9 cellular contexts compared by ENCODE assay signal in genomic region chr22:21657020-21657360, GRCh38. TPM values are rescaled to one million over a fixed set of nuclear protein-coding genes. Genes with fewer than 3 reads are reported as not detected.
DNase-seq lines count a peak whose midpoint lies in the region; ATAC-seq and TF ChIP-seq lines count a peak whose summit lies in the region.
"Had no signal": no experiment of that assay in that cellular context is flagged by ENCODE, and none has a peak within 500 bp of the region (broad histone marks: within the 10 kb centered on the region; RNA-seq: fewer than 3 reads in every experiment).

No MANE protein-coding gene starts in this region.

- no peak overlapping the region for H3T11ph ChIP-seq in H9 (ENCODE audit: low read length)

- peak overlapping the region; percentile 1 for H3K18ac ChIP-seq in H9 (ENCODE audit: insufficient read length, low read depth, low read length)

- CTCF ChIA-PET in SK-N-SH (lab: Yijun Ruan, JAX): interaction anchor here (1.0 to 1.8 kb wide), 2 partner anchors 10 to 14 kb away, joined by 5 to 12 read pairs; no protein-coding TSS in a partner anchor

- no peak overlapping the region for H3K23ac ChIP-seq in H9 (ENCODE audit: insufficient read length, low read depth, low read length)

- no peaks in the 10 kb centered on the region for H3K79me2 ChIP-seq in H9 (ENCODE audit: insufficient read depth, low read length)
- peaks cover 18% of the 10 kb centered on the region for H3K79me2 ChIP-seq in SK-N-SH (ENCODE audit: insufficient read depth)
- H3K79me2 ChIP-seq in fibroblast of lung (ENCODE audit: control insufficient read depth, insufficient read depth, low read length): peaks cover 3% of the 10 kb centered on the region

- no peaks in the 10 kb centered on the region for H4K20me1 ChIP-seq in H9 (ENCODE audit: control insufficient read depth, insufficient read depth, insufficient read length)
- H4K20me1 ChIP-seq in SK-N-SH (ENCODE audit: insufficient read depth): no peaks in the 10 kb centered on the region
- H4K20me1 ChIP-seq in fibroblast of lung (ENCODE audit: control insufficient read depth, extremely low read depth, insufficient read depth, low read length): no peaks in the 10 kb centered on the region

- no peak for TF ChIP-seq EP300 in SK-N-SH (IDR thresholded peaks at IDR 0.05; ENCODE audit: borderline replicate concordance in 1 of 2, low read depth in 1 of 2, low read length in 1 of 2)
- TF ChIP-seq EP300 in sigmoid colon (IDR thresholded peaks at IDR 0.05): no peak

- H2BK120ac ChIP-seq in H9 (ENCODE audit: low read depth, low read length, poor library complexity, severe bottlenecking): no peak overlapping the region

- no peak for TF ChIP-seq CTCF in H9 (conservative IDR thresholded peaks at IDR 0.05)
- no peak for TF ChIP-seq CTCF in SK-N-SH (IDR thresholded peaks at IDR 0.05)
- no peak for TF ChIP-seq CTCF in fibroblast of lung (conservative IDR thresholded peaks at IDR 0.05 in 1 of 2, IDR thresholded peaks at IDR 0.05 in 1 of 2; ENCODE audit: low read depth in 1 of 2, low read length in 2 of 2)
- no peak for TF ChIP-seq CTCF in sigmoid colon (IDR thresholded peaks at IDR 0.05)

- no peaks in the 10 kb centered on the region for H3K9me3 Mint-ChIP-seq in H9

- peak overlapping the region; percentile 56 to 69 for H3K4me3 Mint-ChIP-seq in H9

- peak overlapping the region; percentile 35 for H3K4me2 ChIP-seq in H9 (ENCODE audit: insufficient read depth, insufficient read length, low read length)
- peak overlapping the region; percentile 79 for H3K4me2 ChIP-seq in SK-N-SH
- no peak overlapping the region for H3K4me2 ChIP-seq in fibroblast of lung (ENCODE audit: extremely low read depth, insufficient read depth, low read length)

- no peak overlapping the region for H3K4ac ChIP-seq in H9 (ENCODE audit: low read depth, low read length)

- no peak overlapping the region for H2BK5ac ChIP-seq in H9 (ENCODE audit: insufficient read length, low read length)

- no peak overlapping the region for H4K91ac ChIP-seq in H9 (ENCODE audit: insufficient read length, low read depth, low read length)

- TF ChIP-seq POLR2A in sigmoid colon (IDR thresholded peaks at IDR 0.05): no peak

- no peak overlapping the region for H2BK15ac ChIP-seq in H9 (ENCODE audit: low read depth, low read length)

- H3K4me1 Mint-ChIP-seq in H9: peaks cover 16 to 18% of the 10 kb centered on the region in 2 experiments

- intact Hi-C loops in sigmoid colon (cut with DNase I): no loop called here

- H2AFZ ChIP-seq in H9 (ENCODE audit: low read length) (no peak overlapping the region), SK-N-SH (ENCODE audit: low read depth) (peak overlapping the region; percentile 88; the same call in 1 of the 2 replicates), fibroblast of lung (ENCODE audit: low read length) (peak overlapping the region; percentile 8)

- H3K36me3 Mint-ChIP-seq in H9 (ENCODE audit: insufficient read depth in 1 of 3, low read depth in 3 of 3): peaks cover 6 to 22% (median 16%) of the 10 kb centered on the region in 3 experiments; a peak in 5 of 7 replicates

- H4K8ac ChIP-seq in H9 (replicated peaks; ENCODE audit: insufficient read length, low read depth, low read length): no peak overlapping the region

- H3K79me1 ChIP-seq in H9 (ENCODE audit: insufficient read depth, low read depth, low read length, poor library complexity, severe bottlenecking): no peaks in the 10 kb centered on the region

- no peaks in the 10 kb centered on the region for H3K9me3 ChIP-seq in H9 (ENCODE audit: control insufficient read depth, low read depth, low read length)
- no peaks in the 10 kb centered on the region for H3K9me3 ChIP-seq in SK-N-SH
- no peaks in the 10 kb centered on the region for H3K9me3 ChIP-seq in fibroblast of lung (ENCODE audit: control insufficient read depth, insufficient read depth, low read depth, low read length)
- H3K9me3 ChIP-seq in sigmoid colon: no peaks in the 10 kb centered on the region

- H3K4me1 ChIP-seq in H9 (ENCODE audit: insufficient read depth, low read length) (peaks cover 4% of the 10 kb centered on the region; the same call in 1 of the 2 replicates), SK-N-SH (ENCODE audit: control insufficient read depth in 1 of 2, insufficient read depth in 2 of 2, low read depth in 1 of 2, low read length in 1 of 2) (peaks cover 0 to 12% of the 10 kb centered on the region in 2 experiments; a peak in 1 of 4 replicates), fibroblast of lung (ENCODE audit: control insufficient read depth, extremely low read depth, insufficient read depth, low read length) (peaks cover 6% of the 10 kb centered on the region), sigmoid colon (peaks cover 0 to 25% (median 17%) of the 10 kb centered on the region in 4 donors)

- no peak for DNase-seq in H9
- DNase-seq in SK-N-SH: no peak
- no peak for DNase-seq in fibroblast of lung (ENCODE audit: low read depth in 2 of 2)
- no peak for DNase-seq in sigmoid colon
- no peak for DNase-seq in caudate nucleus (lab: John Stamatoyannopoulos, UW)

- H2BK20ac ChIP-seq in H9 (ENCODE audit: low read depth, low read length, poor library complexity, severe bottlenecking): no peak overlapping the region

- TF ChIP-seq RAD21 in SK-N-SH (IDR thresholded peaks at IDR 0.05; ENCODE audit: low read length): no peak

- peaks cover 18% of the 10 kb centered on the region for H3K27me3 Mint-ChIP-seq in H9 (ENCODE audit: low read depth)

- no CpG with 5 or more reads among the region's 17 CpGs for WGBS in H9 (ENCODE audit: extremely low coverage, insufficient read length, low lambda C conversion rate)
- WGBS in SK-N-SH (ENCODE audit: low lambda C conversion rate): 76% methylated on average over 17 of the region's 17 CpGs
- 24 to 40% methylated on average over 17 of the region's 17 CpGs for WGBS in sigmoid colon, 2 donors

- no peaks in the 10 kb centered on the region for H3K9me2 ChIP-seq in SK-N-SH

- no peaks in the 10 kb centered on the region for H3K27me3 ChIP-seq in H9 (ENCODE audit: insufficient read depth, low read length)
- no peaks in the 10 kb centered on the region for H3K27me3 ChIP-seq in SK-N-SH (ENCODE audit: insufficient read depth)
- H3K27me3 ChIP-seq in fibroblast of lung (ENCODE audit: control insufficient read depth, insufficient read depth, low read length): no peaks in the 10 kb centered on the region
- H3K27me3 ChIP-seq in sigmoid colon: peaks cover 12 to 62% (median 18%) of the 10 kb centered on the region in 3 donors

- H3F3A ChIP-seq in SK-N-SH (replicated peaks; ENCODE audit: insufficient read depth): peaks cover 22% of the 10 kb centered on the region

- no peak overlapping the region for H3K14ac ChIP-seq in H9 (ENCODE audit: insufficient read depth, low read length)

- H3K36me3 ChIP-seq in SK-N-SH (replicated peaks in 1 of 2; ENCODE audit: control insufficient read depth in 1 of 2, insufficient read depth in 2 of 2, low read length in 1 of 2): peaks cover 0 to 8% of the 10 kb centered on the region in 2 experiments
- H3K36me3 ChIP-seq in fibroblast of lung (ENCODE audit: control insufficient read depth, insufficient read depth, low read length): peaks cover 2% of the 10 kb centered on the region
- H3K36me3 ChIP-seq in sigmoid colon: no peaks in the 10 kb centered on the region

- H3K23me2 ChIP-seq in H9 (ENCODE audit: insufficient read length, low read depth, low read length, poor library complexity, severe bottlenecking): peaks cover 16% of the 10 kb centered on the region

- H3K27ac ChIP-seq in H9 (ENCODE audit: insufficient read length, low read depth, low read length) (no peak overlapping the region), SK-N-SH (ENCODE audit: low read depth in 2 of 2, low read length in 1 of 2) (peak overlapping the region in 1 of 2 experiments; percentile 30; a peak in 1 of 4 replicates), fibroblast of lung (ENCODE audit: insufficient read depth, low read length) (no peak overlapping the region), sigmoid colon (no peak overlapping the region), caudate nucleus (ENCODE audit: low read depth, low read length) (no peak overlapping the region)

- H3K9ac ChIP-seq in H9 (ENCODE audit: extremely low read depth, insufficient read length, low read length) (no peak overlapping the region), SK-N-SH (no peak overlapping the region), fibroblast of lung (ENCODE audit: insufficient read depth, low read length) (no peak overlapping the region)

- ATAC-seq in HG02981 (IDR thresholded peaks at IDR 0.05; ENCODE audit: unreplicated experiment): no peak
- no peak for ATAC-seq in HG02759 (IDR thresholded peaks at IDR 0.05; ENCODE audit: unreplicated experiment)
- ATAC-seq in HG02571 (IDR thresholded peaks at IDR 0.05; ENCODE audit: unreplicated experiment): no peak

- H3K56ac ChIP-seq in H9 (ENCODE audit: insufficient read length, low read depth, low read length): no peak overlapping the region

- H2AK5ac ChIP-seq in H9 (ENCODE audit: insufficient read length, low read length): no peak overlapping the region

- H3K27ac Mint-ChIP-seq in H9: peak overlapping the region in 2 of 3 experiments; percentile 13 to 32; a peak in 3 of 7 replicates

- POLR2A ChIA-PET in SK-N-SH (lab: Yijun Ruan, JAX): interaction anchor here (0.7 kb wide), 1 partner anchor 14 kb away, joined by 3 read pairs; no protein-coding TSS in a partner anchor

- H4K5ac ChIP-seq in H9 (ENCODE audit: insufficient read length, low read depth, low read length): no peak overlapping the region

- no peak overlapping the region for H2BK12ac ChIP-seq in H9 (ENCODE audit: insufficient read length, low read depth, low read length)

- H3K4me3 ChIP-seq in SK-N-SH (ENCODE audit: low read depth in 2 of 2, low read length in 1 of 2) (peak overlapping the region; percentile 58 to 61), fibroblast of lung (replicated peaks in 1 of 4; ENCODE audit: control extremely low read depth in 1 of 4, insufficient read depth in 1 of 4, low read depth in 3 of 4, low read length in 4 of 4) (peak overlapping the region in 3 of 4 experiments; percentile 21 to 57 (median 43)), sigmoid colon (peak overlapping the region in 3 of 4 donors; percentile 41 to 54 (median 50))

RNA-seq across cellular contexts. Expression of gene PPIL2, which starts 8.8 kb away (rescaled TPM):
- 35.5 and 35.9 TPM in 2 replicates for total RNA-seq in H9 (2021)
- polyA plus RNA-seq in SK-N-SH (2012; rRNA removed): 76.2 and 85.1 TPM in 2 replicates
- 29.3 and 38.8 TPM in 2 replicates for polyA plus RNA-seq in SK-N-SH (2012; cell fraction: cytosol; rRNA removed)
- 289 and 297 TPM in 2 replicates for polyA plus RNA-seq in SK-N-SH (2012; cell fraction: nucleus; rRNA removed)
- 14.9 and 18.3 TPM in 2 replicates for total RNA-seq in fibroblast of lung
- polyA plus RNA-seq in fibroblast of lung: 25.5 and 35.3 TPM in 2 replicates
- polyA plus RNA-seq in fibroblast of lung (2012): 27.8 and 34.0 TPM in 2 replicates
- polyA minus RNA-seq in fibroblast of lung (ENCODE audit: low replicate concordance): 47.2 and 51.1 TPM in 2 replicates
- 10 to 100 TPM; 15.1 to 28.0 (median 18.5) TPM for total RNA-seq in sigmoid colon
- polyA plus RNA-seq in sigmoid colon: 10 to 100 TPM; 13.2 to 46.3 (median 19.4) TPM

RNA-seq across cellular contexts. Expression of gene SDF2L1, which starts 14.9 kb away (rescaled TPM):
- 36.0 TPM in 2 replicates for total RNA-seq in H9 (2021)
- 52.2 and 60.9 TPM in 2 replicates for polyA plus RNA-seq in SK-N-SH (2012; rRNA removed)
- polyA plus RNA-seq in SK-N-SH (2012; cell fraction: cytosol; rRNA removed): 29.9 and 44.0 TPM in 2 replicates
- 17.1 and 27.1 TPM in 2 replicates for polyA plus RNA-seq in SK-N-SH (2012; cell fraction: nucleus; rRNA removed)
- 13.2 and 14.6 TPM in 2 replicates for total RNA-seq in fibroblast of lung
- 12.0 and 17.2 TPM in 2 replicates for polyA plus RNA-seq in fibroblast of lung
- polyA plus RNA-seq in fibroblast of lung (2012): 34.7 and 78.1 TPM in 2 replicates
- 20.7 and 22.4 TPM in 2 replicates for polyA minus RNA-seq in fibroblast of lung (ENCODE audit: low replicate concordance)
- total RNA-seq in sigmoid colon: 10 to 100 TPM in 3 of 4 donors, 1 to 10 TPM in 1; 6.1 to 38.8 (median 24.4) TPM
- polyA plus RNA-seq in sigmoid colon: 100 to 1,000 TPM in 1 of 3 donors, 10 to 100 TPM in 2; 15.6 to 127 (median 25.0) TPM

RNA-seq across cellular contexts. Expression of gene CCDC116, which starts 24.4 kb away (rescaled TPM):
- 0.22 and 0.63 TPM in 2 replicates for total RNA-seq in H9 (2021)
- 0.28 and 0.31 TPM in 2 replicates for polyA plus RNA-seq in SK-N-SH (2012; rRNA removed)
- 0.08 and 0.09 TPM in 2 replicates for polyA plus RNA-seq in SK-N-SH (2012; cell fraction: cytosol; rRNA removed)
- 1.6 and 2.5 TPM in 2 replicates for polyA plus RNA-seq in SK-N-SH (2012; cell fraction: nucleus; rRNA removed)
- under 0.01 and 0.17 TPM in 2 replicates for total RNA-seq in fibroblast of lung
- polyA plus RNA-seq in fibroblast of lung: 0.03 and 0.06 TPM in 2 replicates
- 0.10 TPM in 1 of 2 replicates, not detected in the other for polyA plus RNA-seq in fibroblast of lung (2012)
- polyA minus RNA-seq in fibroblast of lung (ENCODE audit: low replicate concordance): not detected in 2 replicates
- 1 to 10 TPM in 1 of 4 donors, under 1 TPM in 3; 0.33 to 2.5 (median 0.38) TPM for total RNA-seq in sigmoid colon
- under 1 TPM in 1 of 3 donors, not detected in 2; 0.58 TPM for polyA plus RNA-seq in sigmoid colon
- total RNA-seq: temporal lobe had no signal

RNA-seq across cellular contexts. Expression of gene YDJC, which starts 27.2 kb away (rescaled TPM):
- total RNA-seq in H9 (2021): 29.8 and 30.2 TPM in 2 replicates
- polyA plus RNA-seq in SK-N-SH (2012; rRNA removed): 37.4 and 39.9 TPM in 2 replicates
- polyA plus RNA-seq in SK-N-SH (2012; cell fraction: cytosol; rRNA removed): 18.4 and 31.5 TPM in 2 replicates
- polyA plus RNA-seq in SK-N-SH (2012; cell fraction: nucleus; rRNA removed): 56.0 and 94.8 TPM in 2 replicates
- total RNA-seq in fibroblast of lung: 7.4 and 10.4 TPM in 2 replicates
- 4.7 and 5.7 TPM in 2 replicates for polyA plus RNA-seq in fibroblast of lung
- 10.6 and 16.0 TPM in 2 replicates for polyA plus RNA-seq in fibroblast of lung (2012)
- 8.0 and 13.5 TPM in 2 replicates for polyA minus RNA-seq in fibroblast of lung (ENCODE audit: low replicate concordance)
- 10 to 100 TPM in 3 of 4 donors, 1 to 10 TPM in 1; 8.3 to 16.3 (median 15.3) TPM for total RNA-seq in sigmoid colon
- 10 to 100 TPM; 17.4 to 36.5 (median 18.3) TPM for polyA plus RNA-seq in sigmoid colon
